Comparison of ENCODE assay signal across 16 cellular contexts in the genomic region with DNA sequence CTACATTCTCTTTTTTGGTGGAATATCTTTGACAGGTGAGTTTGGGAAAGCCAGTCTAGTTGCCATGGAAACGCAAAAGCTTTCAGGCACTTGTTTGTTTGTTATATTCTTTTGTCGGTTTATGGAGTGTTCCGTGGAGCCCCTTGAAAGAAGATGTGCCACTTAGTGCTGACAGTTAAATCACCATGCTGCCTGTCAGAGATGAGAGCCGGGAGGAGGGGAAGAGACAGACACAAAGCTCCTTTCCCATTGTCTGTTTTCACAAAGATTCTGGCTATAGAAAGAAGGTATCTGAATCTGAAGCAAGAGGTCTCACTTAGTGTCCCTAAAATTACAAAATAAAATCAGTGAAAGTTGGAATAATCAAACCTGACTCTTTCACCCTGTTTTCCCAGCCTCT.
DNase-seq lines count a peak whose midpoint lies in the region; ATAC-seq and TF ChIP-seq lines count a peak whose summit lies in the region.
"Had no signal": no experiment of that assay in that cellular context is flagged by ENCODE, and none has a peak within 500 bp of the region (broad histone marks: within the 10 kb centered on the region; RNA-seq: fewer than 3 reads in every experiment).

No MANE protein-coding gene starts in this region.

- H2BK120ac ChIP-seq in mesenchymal stem cell (ENCODE audit: low read depth, low read length): no peak overlapping the region

- H3K36me3 Mint-ChIP-seq in activated T-helper 17 cell treated with anti-CD3 and anti-CD28 coated beads, Interleukin-2, amount 50 U/mL, for 72 hours (ENCODE audit: low read depth): no peaks in the 10 kb centered on the region
- H3K36me3 Mint-ChIP-seq: T-cell had no signal

- H2AK5ac ChIP-seq in mesenchymal stem cell (ENCODE audit: low read length, severe bottlenecking): peak overlapping the region; percentile 35

- no peaks in the 10 kb centered on the region for H3K9me3 Mint-ChIP-seq in activated T-helper 17 cell treated with anti-CD3 and anti-CD28 coated beads, Interleukin-2, amount 50 U/mL, for 72 hours
- H3K9me3 Mint-ChIP-seq: T-cell had no signal

- H3K4me2 ChIP-seq in mesenchymal stem cell (ENCODE audit: low read length, poor library complexity, severe bottlenecking): no peak overlapping the region
- H3K4me2 ChIP-seq: PC-9 had no signal

- H3K79me1 ChIP-seq in mesenchymal stem cell (replicated peaks; ENCODE audit: low read length, poor library complexity, severe bottlenecking): peaks cover 23% of the 10 kb centered on the region

- no peak overlapping the region for H4K8ac ChIP-seq in mesenchymal stem cell (ENCODE audit: low read length)

- no peaks in the 10 kb centered on the region for H3K9me3 ChIP-seq in mesenchymal stem cell (ENCODE audit: control insufficient read depth, low read length)
- H3K9me3 ChIP-seq in left lung: no peaks in the 10 kb centered on the region

- no peak overlapping the region for H2BK5ac ChIP-seq in mesenchymal stem cell (ENCODE audit: low read depth, low read length, poor library complexity, severe bottlenecking)

- H3K4me1 Mint-ChIP-seq in activated T-helper 17 cell treated with anti-CD3 and anti-CD28 coated beads, Interleukin-2, amount 50 U/mL, for 72 hours: no peaks in the 10 kb centered on the region
- H3K4me1 Mint-ChIP-seq: T-cell had no signal

- intact Hi-C loops in left lung (cut with DNase I): no loop called here

- peaks cover 42% of the 10 kb centered on the region for H3K27me3 Mint-ChIP-seq in activated T-helper 17 cell treated with anti-CD3 and anti-CD28 coated beads, Interleukin-2, amount 50 U/mL, for 72 hours

- H3K23ac ChIP-seq in mesenchymal stem cell (ENCODE audit: low read length in 2 of 2): no peak overlapping the region

- DNase-seq in NCI-H1436 (lab: John Stamatoyannopoulos, UW) (peak; percentile 4), NCI-H1436 treated with DMSO at 0.1 percent for 48 hours (lab: John Stamatoyannopoulos, UW) (no peak), NCI-H187 (lab: John Stamatoyannopoulos, UW) (peak; percentile 57 to 75), NCI-H345 treated with DMSO at 0.1 percent for 48 hours (lab: John Stamatoyannopoulos, UW; ENCODE audit: unreplicated experiment) (peak; percentile 4), mesenchymal stem cell (no peak), left lung (no peak)
- no peak for DNase-seq in stimulated activated CD4-positive, alpha-beta T cell treated with anti-CD3 and anti-CD28 coated beads, Interleukin-2, amount 100 ng/mL, for 48 hours
- DNase-seq: H7, NCI-H2107, PC-9, SIG-M5, T-cell had no signal

- H2BK12ac ChIP-seq in mesenchymal stem cell (ENCODE audit: low read length in 2 of 2): no peak overlapping the region

- no peak overlapping the region for H3K4ac ChIP-seq in mesenchymal stem cell (ENCODE audit: low read depth in 1 of 2, low read length in 2 of 2)

- H3K4me3 Mint-ChIP-seq in activated T-helper 17 cell treated with anti-CD3 and anti-CD28 coated beads, Interleukin-2, amount 50 U/mL, for 72 hours: no peak overlapping the region
- H3K4me3 Mint-ChIP-seq: B cell, T-cell had no signal

- no peak overlapping the region for H3K9ac ChIP-seq in mesenchymal stem cell (ENCODE audit: low read length)

- H3K4me3 ChIP-seq in mesenchymal stem cell (ENCODE audit: insufficient read depth in 1 of 2, low read depth in 1 of 2, low read length in 2 of 2): no peak overlapping the region
- H3K4me3 ChIP-seq in left lung: no peak overlapping the region
- H3K4me3 ChIP-seq: PC-9 had no signal

- no peak overlapping the region for H2AFZ ChIP-seq in mesenchymal stem cell (ENCODE audit: low read depth, low read length)
- H2AFZ ChIP-seq: PC-9 had no signal

- 71% methylated on average over 3 of the region's 4 CpGs for WGBS in mesenchymal stem cell

- H3K18ac ChIP-seq in mesenchymal stem cell (ENCODE audit: low read depth in 1 of 2, low read length in 2 of 2): no peak overlapping the region

- H3K27ac ChIP-seq in mesenchymal stem cell (ENCODE audit: low read length, poor library complexity, severe bottlenecking) (no peak overlapping the region), left lung (no peak overlapping the region)
- H3K27ac ChIP-seq: PC-9, RWPE1 had no signal

- no peak overlapping the region for H4K91ac ChIP-seq in mesenchymal stem cell (ENCODE audit: low read length)

- H3K36me3 ChIP-seq in mesenchymal stem cell (ENCODE audit: control insufficient read depth in 1 of 2, insufficient read depth in 2 of 2, low read depth in 1 of 2, low read length in 2 of 2) (peaks cover 0 to 2% of the 10 kb centered on the region in 2 experiments), left lung (no peaks in the 10 kb centered on the region)

- no peak overlapping the region for H3K27ac Mint-ChIP-seq in activated T-helper 17 cell treated with anti-CD3 and anti-CD28 coated beads, Interleukin-2, amount 50 U/mL, for 72 hours
- H3K27ac Mint-ChIP-seq: B cell, T-cell had no signal

- no peak for TF ChIP-seq CTCF in left lung (IDR thresholded peaks at IDR 0.05)

- H2BK15ac ChIP-seq in mesenchymal stem cell (ENCODE audit: low read depth, poor library complexity, severe bottlenecking): no peak overlapping the region

- ATAC-seq in activated T-helper 17 cell treated with anti-CD3 and anti-CD28 coated beads, Interleukin-2, amount 50 U/mL, for 72 hours (replicated peaks): no peak
- ATAC-seq in left lung: no peak
- ATAC-seq: SK-N-SH treated with all-trans-retinoic acid at 6 μM for 48 hours, T-cell had no signal

- peaks cover 0 to 7% of the 10 kb centered on the region in 2 experiments for H3K27me3 ChIP-seq in mesenchymal stem cell (ENCODE audit: control insufficient read depth in 1 of 2, insufficient read depth in 1 of 2, low read length in 2 of 2)
- no peaks in the 10 kb centered on the region for H3K27me3 ChIP-seq in left lung

- H3K14ac ChIP-seq in mesenchymal stem cell (ENCODE audit: low read length in 2 of 2): no peak overlapping the region

- H3K4me1 ChIP-seq in mesenchymal stem cell (ENCODE audit: control insufficient read depth, insufficient read depth, low read depth, low read length) (peaks cover 8% of the 10 kb centered on the region), left lung (no peaks in the 10 kb centered on the region)

Comparison
In these comparisons a context has a peak if more than half of its experiments do, and no peak if none do; other contexts are left out.
1. DNase-seq: peak in NCI-H1436 (single experiment), NCI-H187 (2 of 2) and NCI-H345 treated with DMSO at 0.1 percent for 48 hours (single experiment); none in NCI-H1436 treated with DMSO at 0.1 percent for 48 hours (single experiment), mesenchymal stem cell (single experiment), stimulated activated CD4-positive, alpha-beta T cell treated with anti-CD3 and anti-CD28 coated beads, Interleukin-2, amount 100 ng/mL, for 48 hours (0 of 2) and left lung (0 of 2).